ENCODE assay signal across 8 cellular contexts in the genomic region with DNA sequence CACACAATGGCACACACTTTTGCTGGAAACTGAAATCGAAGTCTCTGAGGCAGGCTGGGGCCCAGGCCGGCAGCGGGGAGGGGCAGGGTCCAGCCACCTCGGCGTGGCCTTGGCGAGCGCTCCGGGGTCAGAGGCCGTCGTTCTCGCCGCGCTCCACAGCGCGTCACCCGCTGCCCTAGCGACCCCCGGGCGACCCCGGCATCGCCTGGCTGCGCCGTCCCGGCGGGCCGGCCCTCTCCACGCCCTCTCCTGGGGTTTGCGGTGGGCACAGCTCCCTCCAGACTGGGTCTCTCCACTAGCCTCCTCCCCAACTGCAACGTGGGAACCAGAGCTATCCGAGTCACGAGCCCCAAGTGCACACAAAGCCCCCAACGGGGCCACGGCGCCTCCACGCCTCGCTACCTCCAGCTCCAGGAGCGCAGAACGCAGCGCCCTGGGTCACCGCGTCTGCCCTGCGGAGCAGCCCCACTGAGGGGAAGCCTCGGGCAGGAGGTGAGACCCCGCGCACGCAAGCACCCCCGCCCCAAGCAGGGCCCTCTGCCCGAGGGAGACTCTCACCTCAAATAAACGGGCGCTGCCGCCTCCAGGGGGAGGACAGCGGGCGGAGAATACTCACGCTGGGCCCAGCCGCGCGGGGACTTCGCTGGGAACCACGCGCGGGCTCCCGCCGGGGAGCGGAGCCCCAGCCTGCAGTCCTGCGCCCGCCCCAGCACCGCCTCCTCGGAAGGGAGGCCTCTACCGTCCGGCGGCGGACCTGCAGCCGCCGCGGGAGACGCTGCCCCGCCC.
DNase-seq lines count a peak whose midpoint lies in the region; ATAC-seq and TF ChIP-seq lines count a peak whose summit lies in the region.

No MANE protein-coding gene starts in this region.

- ATAC-seq in GM21390 (IDR thresholded peaks at IDR 0.05; ENCODE audit: unreplicated experiment) (peak; percentile 100), gastroesophageal sphincter (peak; percentile 96)

- H3K4me1 Mint-ChIP-seq in Calu3 (ENCODE audit: low read depth, unreplicated experiment), result no peaks in the 10 kb centered on the region

- 0% methylated on average over 1 of the region's 77 CpGs; no CpG with 5 or more reads in 1 of the 2 donors for WGBS in gastroesophageal sphincter (ENCODE audit: low coverage in 1 of 2), 2 donors

- peaks cover 0 to 22% (median 0%) of the 10 kb centered on the region in 3 donors for H3K4me1 ChIP-seq in gastroesophageal sphincter

- H3K36me3 Mint-ChIP-seq in Calu3 (ENCODE audit: insufficient read depth, unreplicated experiment), result no peaks in the 10 kb centered on the region

- H3K4me3 ChIP-seq in gastroesophageal sphincter, result peak overlapping the region; percentile 55 to 77

- DNase-seq in Calu3 (peak; percentile 55), HT1080 (ENCODE audit: low read depth) (peak; percentile 51), RWPE1 (ENCODE audit: low spot score) (peak; percentile 79), nucleus accumbens (lab: John Stamatoyannopoulos, UW) (peak in 51 of 56 donors; percentile 5 to 86 (median 61)), superior temporal gyrus (ENCODE audit: extremely low spot score) (peak; percentile 53)
- peak; percentile 90 for DNase-seq in activated effector memory CD4-positive, alpha-beta T cell treated with anti-CD3 and anti-CD28 coated beads, Interleukin-2, amount 50 U/mL, for 16 hours

- CTCF ChIA-PET in Calu3 (lab: Charles Lee) (no interaction called here), RWPE1 (lab: Yijun Ruan, JAX) (interaction anchor here (0.6 to 1.2 kb wide), 3 partner anchors 13 to 131 kb away, joined by 3 read pairs; no protein-coding TSS in a partner anchor)

- POLR2A ChIA-PET in RWPE1 (lab: Yijun Ruan, JAX; ENCODE audit: low non-redundant PET), result no interaction called here

- no peak for TF ChIP-seq EP300 in gastroesophageal sphincter (IDR thresholded peaks at IDR 0.05)

- peak overlapping the region; percentile 28 for H3K4me3 Mint-ChIP-seq in Calu3 (ENCODE audit: low read depth, unreplicated experiment)

- no peaks in the 10 kb centered on the region for H3K27me3 Mint-ChIP-seq in Calu3 (ENCODE audit: unreplicated experiment)

- H3K9me3 Mint-ChIP-seq in Calu3 (ENCODE audit: low read depth, unreplicated experiment), result peaks cover 2% of the 10 kb centered on the region

- no peaks in the 10 kb centered on the region for H3K9me3 ChIP-seq in gastroesophageal sphincter

- BruUV-seq in Calu3 (replicated peaks; lab: Mats Ljungman, UMichigan), result no TSS peak

- no peak overlapping the region for H3K27ac Mint-ChIP-seq in Calu3 (ENCODE audit: unreplicated experiment)

- TF ChIP-seq CTCF in Calu3 (IDR thresholded peaks at IDR 0.05; ENCODE audit: unreplicated experiment) (peak; percentile 47), RWPE1 (conservative IDR thresholded peaks at IDR 0.05; ENCODE audit: low read depth) (peak; percentile 87), gastroesophageal sphincter (IDR thresholded peaks at IDR 0.05) (peak; percentile 51 to 96 (median 73))

- no peaks in the 10 kb centered on the region for H3K36me3 ChIP-seq in gastroesophageal sphincter

- no peaks in the 10 kb centered on the region for H3K27me3 ChIP-seq in gastroesophageal sphincter

- H3K27ac ChIP-seq in RWPE1 (no peak overlapping the region), gastroesophageal sphincter (peak overlapping the region in 2 of 4 donors; percentile 44 to 70)

- peak in 1 of 2 donors; percentile 9 for TF ChIP-seq POLR2A in gastroesophageal sphincter (IDR thresholded peaks at IDR 0.05)

- intact Hi-C loops in Calu3 (cut with micrococcal nuclease; ENCODE audit: unreplicated experiment), result no loop called here
